ENCODE assay signal across 23 cellular contexts in genomic region chr6:107079429-107079828, GRCh38. TPM values are rescaled to one million over a fixed set of nuclear protein-coding genes. Genes with fewer than 3 reads are reported as not detected.
DNase-seq lines count a peak whose midpoint lies in the region; TF ChIP-seq lines count a peak whose summit lies in the region.
"Had no signal": no experiment of that assay in that cellular context is flagged by ENCODE, and none has a peak within 500 bp of the region (broad histone marks: within the 10 kb centered on the region; RNA-seq: fewer than 3 reads in every experiment).

No MANE protein-coding gene starts in this region.

- no peak for TF ChIP-seq POLR2A in erythroblast (IDR thresholded peaks at IDR 0.05; ENCODE audit: low read length)

- H3K9me3 ChIP-seq in HEK293 (ENCODE audit: control insufficient read depth, insufficient read depth, low read depth, low read length), result no peaks in the 10 kb centered on the region
- H3K9me3 ChIP-seq: esophagus muscularis mucosa, gastroesophageal sphincter, thoracic aorta had no signal

- CTCF ChIA-PET in HEK293 (lab: Yijun Ruan, JAX) (interaction anchor here (0.6 to 1.0 kb wide), 7 partner anchors 12 to 1409 kb away, joined by 3 to 5 read pairs (median 4); partner anchors contain the start of gene MTRES1), RWPE1 (lab: Yijun Ruan, JAX) (no interaction called here)

- H3K27ac ChIP-seq in HEK293 (ENCODE audit: extremely low read depth, low read depth, low read length) (no peak overlapping the region), RWPE1 (no peak overlapping the region)
- H3K27ac ChIP-seq: esophagus muscularis mucosa, gastroesophageal sphincter, thoracic aorta had no signal

- in situ Hi-C loops in SK-MEL-5 (cut with HindIII; ENCODE audit: low pct_unique_long_range_greater_than_20kb, low sequenced_read_pairs), result no loop called here

- TF ChIP-seq CTCF in HEK293 (tag by site-specific recombination; IDR thresholded peaks at IDR 0.05) (no peak), RWPE1 (conservative IDR thresholded peaks at IDR 0.05; ENCODE audit: low read depth) (no peak)

- no peak overlapping the region for H3K4me3 ChIP-seq in HEK293 (ENCODE audit: low read depth, low read length)
- H3K4me3 ChIP-seq: esophagus muscularis mucosa, gastroesophageal sphincter, thoracic aorta had no signal

- POLR2A ChIA-PET in HEK293 (lab: Yijun Ruan, JAX), result no interaction called here
- POLR2A ChIA-PET in RWPE1 (lab: Yijun Ruan, JAX; ENCODE audit: low non-redundant PET), result interaction anchor here (0.6 kb wide), 1 partner anchor 33 kb away, joined by 3 read pairs; no protein-coding TSS in a partner anchor

- H3K4me1 ChIP-seq in HEK293 (ENCODE audit: control insufficient read depth, insufficient read depth, low read length), result peaks cover 7% of the 10 kb centered on the region
- H3K4me1 ChIP-seq: esophagus muscularis mucosa, gastroesophageal sphincter had no signal

- DNase-seq in A172 (ENCODE audit: low spot score) (peak; percentile 18), SK-MEL-5 (ENCODE audit: low read depth, low spot score) (peak; percentile 13), erythroblast (lab: John Stamatoyannopoulos, UW) (peak; percentile 38 to 57), NCI-H526 treated with DMSO at 0.1 percent for 48 hours (lab: John Stamatoyannopoulos, UW) (no peak), NK-92 (lab: John Stamatoyannopoulos, UW; ENCODE audit: unreplicated experiment) (no peak), RWPE1 (ENCODE audit: low spot score) (no peak)
- no peak for DNase-seq in stimulated activated CD4-positive, alpha-beta T cell treated with anti-CD3 and anti-CD28 coated beads, Interleukin-2, amount 100 ng/mL, for 48 hours
- DNase-seq: activated CD4-positive, alpha-beta T cell treated with anti-CD3 and anti-CD28 coated beads, Interleukin-2, amount 10 ng/mL, durations not matched to agents 24 days and 14 days; activated CD8-positive, alpha-beta memory T cell treated with anti-CD3 and anti-CD28 coated beads, Interleukin-2, amount 10 ng/mL, durations not matched to agents 7 days and 5 days; activated naive CD8-positive, alpha-beta T cell treated with anti-CD3 and anti-CD28 coated beads, Interleukin-2, amount 10 ng/mL, durations not matched to agents 7 days and 5 days; DMS153; effector CD8-positive, alpha-beta T cell; H7; left cardiac atrium; NCI-H1694; NCI-H774; stimulated activated CD4-positive, alpha-beta T cell treated with anti-CD3 and anti-CD28 coated beads, Interleukin-1b, Interleukin-23, amount 100 ng/mL, for 48 hours; stimulated activated naive CD4-positive, alpha-beta T cell; T-helper 9 cell had no signal

- H3K36me3 ChIP-seq in HEK293 (ENCODE audit: control insufficient read depth in 2 of 2, insufficient read depth in 1 of 2, low read length in 2 of 2), result peaks cover 0 to 8% of the 10 kb centered on the region in 2 experiments; a peak in 2 of 3 replicates
- H3K36me3 ChIP-seq: esophagus muscularis mucosa, thoracic aorta had no signal

TF ChIP-seq in HEK293, 187 proteins besides CTCF, POLR2A, EP300 and RAD21:
- TF ChIP-seq, protein P1, sequence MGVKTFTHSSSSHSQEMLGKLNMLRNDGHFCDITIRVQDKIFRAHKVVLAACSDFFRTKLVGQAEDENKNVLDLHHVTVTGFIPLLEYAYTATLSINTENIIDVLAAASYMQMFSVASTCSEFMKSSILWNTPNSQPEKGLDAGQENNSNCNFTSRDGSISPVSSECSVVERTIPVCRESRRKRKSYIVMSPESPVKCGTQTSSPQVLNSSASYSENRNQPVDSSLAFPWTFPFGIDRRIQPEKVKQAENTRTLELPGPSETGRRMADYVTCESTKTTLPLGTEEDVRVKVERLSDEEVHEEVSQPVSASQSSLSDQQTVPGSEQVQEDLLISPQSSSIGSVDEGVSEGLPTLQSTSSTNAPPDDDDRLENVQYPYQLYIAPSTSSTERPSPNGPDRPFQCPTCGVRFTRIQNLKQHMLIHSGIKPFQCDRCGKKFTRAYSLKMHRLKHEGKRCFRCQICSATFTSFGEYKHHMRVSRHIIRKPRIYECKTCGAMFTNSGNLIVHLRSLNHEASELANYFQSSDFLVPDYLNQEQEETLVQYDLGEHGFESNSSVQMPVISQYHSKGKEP (tag by site-specific recombination; IDR thresholded peaks at IDR 0.05), result peak; percentile 66
- TF ChIP-seq ZNF561 (tag by site-specific recombination; IDR thresholded peaks at IDR 0.05; ENCODE audit: borderline replicate concordance), result no peak
- TF ChIP-seq ZNF18 (tag by site-specific recombination; IDR thresholded peaks at IDR 0.05), result no peak
- peak; percentile 33; the same call in 1 of the 2 replicates for TF ChIP-seq PRDM1 (tag by site-specific recombination; IDR thresholded peaks at IDR 0.05)
- TF ChIP-seq ZIC2 (tag by site-specific recombination; IDR thresholded peaks at IDR 0.05), result peak; percentile 30; the same call in 1 of the 2 replicates
TF ChIP-seq in HEK293: peak in this region for 3.

RNA-seq across cellular contexts. Expression of gene BEND3, which starts 35.9 kb away (rescaled TPM):
- 2.3 and 3.5 TPM in 2 replicates for total RNA-seq in A172 (2014; rRNA removed; shearing (Covaris generic))
- total RNA-seq in SK-MEL-5 (2014; rRNA removed; shearing (Covaris generic)), result 3.1 TPM in 2 replicates
- 3.9 and 6.0 TPM in 2 replicates for polyA plus RNA-seq in SK-MEL-5 (2015; cell fraction: cytosol; rRNA removed)
- 2.0 and 3.4 TPM in 2 replicates for polyA plus RNA-seq in SK-MEL-5 (2015; cell fraction: nucleus; rRNA removed)

RNA-seq across cellular contexts. Expression of gene MTRES1, which starts 51.4 kb away (rescaled TPM):
- total RNA-seq in A172 (2014; rRNA removed; shearing (Covaris generic)), result 19.3 and 38.9 TPM in 2 replicates
- total RNA-seq in SK-MEL-5 (2014; rRNA removed; shearing (Covaris generic)), result 15.4 and 25.3 TPM in 2 replicates
- polyA plus RNA-seq in SK-MEL-5 (2015; cell fraction: cytosol; rRNA removed), result 13.9 and 15.8 TPM in 2 replicates
- polyA plus RNA-seq in SK-MEL-5 (2015; cell fraction: nucleus; rRNA removed), result 14.9 and 17.3 TPM in 2 replicates

Comparison
In these comparisons a context has a peak if more than half of its experiments do, and no peak if none do; other contexts are left out.
1. DNase-seq: peak in A172 (single experiment), SK-MEL-5 (single experiment) and erythroblast (2 of 2); none in NCI-H526 treated with DMSO at 0.1 percent for 48 hours (single experiment), stimulated activated CD4-positive, alpha-beta T cell treated with anti-CD3 and anti-CD28 coated beads, Interleukin-2, amount 100 ng/mL, for 48 hours (0 of 2), NK-92 (single experiment) and RWPE1 (single experiment).